Comparison of ENCODE assay signal across 1 cellular context in genomic region chr6:35488517-35488862, GRCh38.
TF ChIP-seq lines count a peak whose summit lies in the region.

No MANE protein-coding gene starts in this region.

TF ChIP-seq in IMR-90, 13 proteins besides CTCF, POLR2A, EP300 and RAD21 (continued from another document):
- TF ChIP-seq MAFK (IDR thresholded peaks at IDR 0.05; ENCODE audit: low read depth, low read length) = no peak
- TF ChIP-seq SMC3 (IDR thresholded peaks at IDR 0.05; ENCODE audit: low read depth, low read length) = no peak
